Comparison of ENCODE assay signal across 25 cellular contexts in genomic region chr3:195445885-195446284, GRCh38. TPM values are rescaled to one million over a fixed set of nuclear protein-coding genes. Genes with fewer than 3 reads are reported as not detected.
DNase-seq lines count a peak whose midpoint lies in the region; ATAC-seq, FAIRE-seq and TF ChIP-seq lines count a peak whose summit lies in the region.
"Had no signal": no experiment of that assay in that cellular context is flagged by ENCODE, and none has a peak within 500 bp of the region (broad histone marks: within the 10 kb centered on the region; RNA-seq: fewer than 3 reads in every experiment).

No MANE protein-coding gene starts in this region.

- no peak for TF ChIP-seq CTCF in GM23338 (conservative IDR thresholded peaks at IDR 0.05; ENCODE audit: low read depth in 2 of 2)
- no peak for TF ChIP-seq CTCF in GM12878 (IDR thresholded peaks at IDR 0.05 in 2 of 3, conservative IDR thresholded peaks at IDR 0.05 in 1 of 3; ENCODE audit: control insufficient read depth in 2 of 3, extremely low read depth in 1 of 3, insufficient read depth in 1 of 3, low read depth in 3 of 3, low read length in 3 of 3)
- TF ChIP-seq CTCF in neural progenitor cell (IDR thresholded peaks at IDR 0.05) = no peak
- no peak for TF ChIP-seq CTCF in RWPE1 (conservative IDR thresholded peaks at IDR 0.05; ENCODE audit: low read depth)
- no peak for TF ChIP-seq CTCF in WTC11 (IDR thresholded peaks at IDR 0.05)

- WGBS in GM12878 (ENCODE audit: insufficient coverage, insufficient replicate concordance, low lambda C conversion rate, missing lambda C conversion rate) = 65% methylated on average over 2 of the region's 2 CpGs

- no peak overlapping the region for H3K4me3 ChIP-seq in BLaER1 treated with 17β-estradiol and CSF1 and Interleukin-3, amounts not matched to agents 10 nM and 100 nM
- H3K4me3 ChIP-seq in GM23338 (no peak overlapping the region), GM12878 (no peak overlapping the region), neural progenitor cell (no peak overlapping the region)
- H3K4me3 ChIP-seq: lung, ovary, vagina had no signal

- TF ChIP-seq RAD21 in GM12878 (IDR thresholded peaks at IDR 0.05; ENCODE audit: insufficient read depth, low read depth, low read length) = no peak

- H3K27me3 ChIP-seq in BLaER1 treated with 17β-estradiol and CSF1 and Interleukin-3, amounts not matched to agents 10 nM and 100 nM = no peaks in the 10 kb centered on the region
- H3K27me3 ChIP-seq in GM23338 (ENCODE audit: insufficient read depth) (no peaks in the 10 kb centered on the region), GM12878 (replicated peaks in 1 of 2; ENCODE audit: control insufficient read depth in 2 of 2, insufficient read depth in 2 of 2, low read length in 1 of 2) (no peaks in the 10 kb centered on the region), neural progenitor cell (no peaks in the 10 kb centered on the region)
- H3K27me3 ChIP-seq: ovary, vagina had no signal

- H3K36me3 Mint-ChIP-seq in GM23338 (ENCODE audit: low read depth) = no peaks in the 10 kb centered on the region
- peaks cover 4% of the 10 kb centered on the region for H3K36me3 Mint-ChIP-seq in neural progenitor cell
- no peaks in the 10 kb centered on the region for H3K36me3 Mint-ChIP-seq in WTC11
- H3K36me3 Mint-ChIP-seq: CD4-positive, CD25-positive, alpha-beta regulatory T cell had no signal

- H3K79me2 ChIP-seq in GM23338 (replicated peaks; ENCODE audit: insufficient read depth) (peaks cover 10% of the 10 kb centered on the region), GM12878 (ENCODE audit: control insufficient read depth, insufficient read depth, low read length) (peaks cover 19% of the 10 kb centered on the region), neural progenitor cell (ENCODE audit: low read depth) (peaks cover 15% of the 10 kb centered on the region)

- H3K4me1 Mint-ChIP-seq in GM23338 (peaks cover 36% of the 10 kb centered on the region), neural progenitor cell (peaks cover 24% of the 10 kb centered on the region), WTC11 (peaks cover 36% of the 10 kb centered on the region)

- DNase-seq in GM23338 (ENCODE audit: low spot score) = no peak
- no peak for DNase-seq in GM12878 (ENCODE audit: low read depth, low spot score)
- DNase-seq in neural progenitor cell (ENCODE audit: low spot score) = no peak
- DNase-seq in RWPE1 (ENCODE audit: low spot score) = no peak
- DNase-seq in cerebellum (ENCODE audit: low spot score) = no peak
- DNase-seq in SW480 (ENCODE audit: low spot score) = no peak
- DNase-seq in WTC11 (ENCODE audit: low spot score) = no peak
- DNase-seq: activated CD4-positive, alpha-beta memory T cell treated with anti-CD3 and anti-CD28 coated beads, Interleukin-2, amount 10 ng/mL, durations not matched to agents 7 days and 5 days; activated naive CD8-positive, alpha-beta T cell treated with anti-CD3 and anti-CD28 coated beads, Interleukin-2, amount 50 U/mL, for 24 hours; CD4-positive, CD25-positive, alpha-beta regulatory T cell; effector CD4-positive, alpha-beta T cell; GOT3; head of caudate nucleus; Kasumi-1; NCI-H1092 treated with DMSO at 0.1 percent for 48 hours; NCI-H187 treated with DMSO at 0.1 percent for 48 hours; NCI-H524 treated with DMSO at 0.1 percent for 48 hours; ovary; stimulated activated CD4-positive, alpha-beta T cell treated with anti-CD3 and anti-CD28 coated beads, Interleukin-4, amount 100 ng/mL, for 24 hours; stimulated activated naive CD4-positive, alpha-beta T cell; T1000 had no signal

- H3K27ac Mint-ChIP-seq in GM23338 (0 out of 2 replicates have a peak overlapping the region, but pooled peaks have one; percentile 45), neural progenitor cell (no peak overlapping the region), WTC11 (no peak overlapping the region)
- H3K27ac Mint-ChIP-seq: activated CD4-positive, alpha-beta memory T cell treated with anti-CD3 and anti-CD28 coated beads, Interleukin-2, amount 10 ng/mL, durations not matched to agents 7 days and 5 days; activated naive CD8-positive, alpha-beta T cell treated with anti-CD3 and anti-CD28 coated beads, Interleukin-2, amount 50 U/mL, for 24 hours; activated T-helper 2 cell treated with anti-CD3 and anti-CD28 coated beads, Interferon-gamma antibody, Interleukin-2, Interleukin-4, amounts not matched to agents 10 μg/mL and 5 μg/mL and 100 μg/mL, durations not matched to agents 14 hours and 24 hours and 36 hours had no signal

- H3K9me3 Mint-ChIP-seq in GM23338 (no peaks in the 10 kb centered on the region), neural progenitor cell (no peaks in the 10 kb centered on the region), WTC11 (peaks cover 3% of the 10 kb centered on the region; the same call in 1 of the 2 replicates)
- H3K9me3 Mint-ChIP-seq: activated CD4-positive, alpha-beta memory T cell treated with anti-CD3 and anti-CD28 coated beads, Interleukin-2, amount 10 ng/mL, durations not matched to agents 7 days and 5 days; activated naive CD8-positive, alpha-beta T cell treated with anti-CD3 and anti-CD28 coated beads, Interleukin-2, amount 50 U/mL, for 24 hours; activated T-helper 2 cell treated with anti-CD3 and anti-CD28 coated beads, Interferon-gamma antibody, Interleukin-2, Interleukin-4, amounts not matched to agents 10 μg/mL and 5 μg/mL and 100 μg/mL, durations not matched to agents 14 hours and 24 hours and 36 hours had no signal

- no peak for TF ChIP-seq EP300 in GM12878 (IDR thresholded peaks at IDR 0.05; ENCODE audit: borderline replicate concordance in 1 of 2, control insufficient read depth in 1 of 2, low read depth in 2 of 2, low read length in 2 of 2)

- RAD21 ChIA-PET in GM12878 (lab: Charles Lee; ENCODE audit: unreplicated experiment) = no interaction called here

- in situ Hi-C loops in GM12878 (cut with MboI) = loop anchor here (10.0 kb wide), 1 partner anchor 771 kb away; the partner anchor contains the start of gene LSG1

- H3K36me3 ChIP-seq in BLaER1 treated with 17β-estradiol and CSF1 and Interleukin-3, amounts not matched to agents 10 nM and 100 nM = no peaks in the 10 kb centered on the region
- H3K36me3 ChIP-seq in GM23338 (ENCODE audit: insufficient read depth) = no peaks in the 10 kb centered on the region
- H3K36me3 ChIP-seq in GM12878 (ENCODE audit: control insufficient read depth in 2 of 2, insufficient read depth in 2 of 2, low read length in 1 of 2) = no peaks in the 10 kb centered on the region
- no peaks in the 10 kb centered on the region for H3K36me3 ChIP-seq in neural progenitor cell
- H3K36me3 ChIP-seq: ovary, vagina had no signal

- H3F3A ChIP-seq in GM23338 (replicated peaks; ENCODE audit: low read depth) (no peaks in the 10 kb centered on the region), neural progenitor cell (ENCODE audit: low read depth) (peaks cover 10% of the 10 kb centered on the region)

- no peak for ATAC-seq in GM23338
- no peak for ATAC-seq in GM12878
- ATAC-seq in WTC11 = no peak
- ATAC-seq: activated naive CD8-positive, alpha-beta T cell treated with anti-CD3 and anti-CD28 coated beads, Interleukin-2, amount 50 U/mL, for 24 hours had no signal

- POLR2A ChIA-PET in GM12878 (lab: Charles Lee) (no interaction called here), RWPE1 (lab: Yijun Ruan, JAX; ENCODE audit: low non-redundant PET) (no interaction called here), WTC11 (lab: Charles Lee) (no interaction called here)

- SMC1A ChIA-PET in GM12878 (lab: Charles Lee; ENCODE audit: uncharacterized antibody, unreplicated experiment) = interaction anchor here (0.6 kb wide), 1 partner anchor 89 kb away, joined by 3 read pairs; no protein-coding TSS in a partner anchor

- H3K9me3 ChIP-seq in BLaER1 treated with 17β-estradiol and CSF1 and Interleukin-3, amounts not matched to agents 10 nM and 100 nM (replicated peaks in 1 of 11) = no peaks in the 10 kb centered on the region
- H3K9me3 ChIP-seq in GM12878 (replicated peaks; ENCODE audit: control insufficient read depth, insufficient read depth, low read length) = no peaks in the 10 kb centered on the region
- H3K9me3 ChIP-seq in neural progenitor cell (ENCODE audit: low read depth) = no peaks in the 10 kb centered on the region
- H3K9me3 ChIP-seq: ovary, vagina had no signal

- CTCF ChIA-PET in GM12878 (lab: Yijun Ruan, JAX) = interaction anchor here (1.8 to 7.0 kb wide), 2 partner anchors 175 to 176 kb away, joined by 6 to 51 read pairs; partner anchors contain the start of gene XXYLT1
- CTCF ChIA-PET in RWPE1 (lab: Yijun Ruan, JAX) = interaction anchor here (0.7 kb wide), 1 partner anchor 89 kb away, joined by 4 read pairs; no protein-coding TSS in a partner anchor
- CTCF ChIA-PET in WTC11 (lab: Charles Lee) = no interaction called here

- no peak for FAIRE-seq in GM12878 (lab: Jason Lieb, UNC)

- peaks cover 19 to 33% (median 29%) of the 10 kb centered on the region in 10 experiments for H3K4me1 ChIP-seq in BLaER1 treated with 17β-estradiol and CSF1 and Interleukin-3, amounts not matched to agents 10 nM and 100 nM
- peaks cover 13% of the 10 kb centered on the region for H3K4me1 ChIP-seq in GM23338 (ENCODE audit: insufficient read depth)
- peaks cover 7% of the 10 kb centered on the region for H3K4me1 ChIP-seq in GM12878 (ENCODE audit: control insufficient read depth, insufficient read depth, low read length)
- peaks cover 13% of the 10 kb centered on the region for H3K4me1 ChIP-seq in neural progenitor cell

- H4K20me1 ChIP-seq in BLaER1 treated with 17β-estradiol and CSF1 and Interleukin-3, amounts not matched to agents 10 nM and 100 nM = peaks cover 8 to 17% (median 11%) of the 10 kb centered on the region in 11 experiments; a peak in 20 of 22 replicates
- peaks cover 6% of the 10 kb centered on the region; the same call in 1 of the 2 replicates for H4K20me1 ChIP-seq in GM23338 (replicated peaks; ENCODE audit: insufficient read depth)
- no peaks in the 10 kb centered on the region for H4K20me1 ChIP-seq in GM12878 (ENCODE audit: control insufficient read depth, insufficient read depth)
- peaks cover 15% of the 10 kb centered on the region for H4K20me1 ChIP-seq in neural progenitor cell (ENCODE audit: low read depth)

- no peak overlapping the region for H3K27ac ChIP-seq in BLaER1 treated with 17β-estradiol and CSF1 and Interleukin-3, amounts not matched to agents 10 nM and 100 nM
- no peak overlapping the region for H3K27ac ChIP-seq in GM23338 (ENCODE audit: low read depth)
- no peak overlapping the region for H3K27ac ChIP-seq in GM12878 (ENCODE audit: control insufficient read depth, insufficient read depth)
- no peak overlapping the region for H3K27ac ChIP-seq in neural progenitor cell
- H3K27ac ChIP-seq in RWPE1 = no peak overlapping the region
- H3K27ac ChIP-seq: ovary, vagina had no signal

- H3K4me3 Mint-ChIP-seq in GM23338 (no peak overlapping the region), neural progenitor cell (no peak overlapping the region), WTC11 (no peak overlapping the region)
- H3K4me3 Mint-ChIP-seq: activated CD4-positive, alpha-beta memory T cell treated with anti-CD3 and anti-CD28 coated beads, Interleukin-2, amount 10 ng/mL, durations not matched to agents 7 days and 5 days; activated naive CD8-positive, alpha-beta T cell treated with anti-CD3 and anti-CD28 coated beads, Interleukin-2, amount 50 U/mL, for 24 hours had no signal

- no peak overlapping the region for H3K9ac ChIP-seq in BLaER1 treated with 17β-estradiol and CSF1 and Interleukin-3, amounts not matched to agents 10 nM and 100 nM
- no peak overlapping the region for H3K9ac ChIP-seq in GM12878 (ENCODE audit: control insufficient read depth, insufficient read depth, low read length)
- H3K9ac ChIP-seq in neural progenitor cell = no peak overlapping the region

- intact Hi-C loops in GM12878 (cut with micrococcal nuclease; ENCODE audit: unreplicated experiment) = no loop called here

- no TSS peak for BruUV-seq in GM12878 (replicated peaks; lab: Mats Ljungman, UMichigan)

- H2AFZ ChIP-seq in GM23338 = peak overlapping the region; percentile 63
- H2AFZ ChIP-seq in GM12878 (ENCODE audit: control insufficient read depth, low read depth, low read length) = peak overlapping the region; percentile 25; the same call in 1 of the 2 replicates
- H2AFZ ChIP-seq in neural progenitor cell (replicated peaks) = peak overlapping the region; percentile 89

- peak overlapping the region in 9 of 11 experiments; percentile 4 to 48 (median 26); a peak in 8 of 22 replicates for H3K4me2 ChIP-seq in BLaER1 treated with 17β-estradiol and CSF1 and Interleukin-3, amounts not matched to agents 10 nM and 100 nM
- no peak overlapping the region for H3K4me2 ChIP-seq in GM23338
- no peak overlapping the region for H3K4me2 ChIP-seq in GM12878 (ENCODE audit: control insufficient read depth, insufficient read depth)
- no peak overlapping the region for H3K4me2 ChIP-seq in neural progenitor cell

- no peak for TF ChIP-seq POLR2A in GM12878 (IDR thresholded peaks at IDR 0.05; ENCODE audit: low read depth, low read length)

- peaks cover 2% of the 10 kb centered on the region for H3K27me3 Mint-ChIP-seq in GM23338 (ENCODE audit: insufficient read depth, low read depth, poor library complexity)
- H3K27me3 Mint-ChIP-seq in neural progenitor cell (ENCODE audit: insufficient read depth, low read depth) = peaks cover 3% of the 10 kb centered on the region
- no peaks in the 10 kb centered on the region for H3K27me3 Mint-ChIP-seq in WTC11 (ENCODE audit: low read depth)
- H3K27me3 Mint-ChIP-seq: activated CD4-positive, alpha-beta memory T cell treated with anti-CD3 and anti-CD28 coated beads, Interleukin-2, amount 10 ng/mL, durations not matched to agents 7 days and 5 days; activated naive CD8-positive, alpha-beta T cell treated with anti-CD3 and anti-CD28 coated beads, Interleukin-2, amount 50 U/mL, for 24 hours; CD4-positive, CD25-positive, alpha-beta regulatory T cell had no signal

- no peaks in the 10 kb centered on the region for H3K9me2 ChIP-seq in GM23338 (ENCODE audit: insufficient read depth)

RNA-seq across cellular contexts. Expression of gene ACAP2, which starts 3.1 kb away (rescaled TPM):
- 45.6 and 74.6 TPM in 2 replicates for total RNA-seq in GM23338 (2014; rRNA removed; shearing (Covaris generic))
- polyA plus RNA-seq in GM23338 (2016; fragmentation: Nextera tagmentation; extraction: Ambion mirVana) (102 and 104 TPM in 2 replicates), GM12878 (2011; rRNA removed) (33.2 and 48.2 TPM in 2 replicates), GM12878 (2014; fragmentation: Illumina TruSeq; extraction: Trizol) (26.0 and 33.3 TPM in 2 replicates), GM12878 (2014; fragmentation: Nextera tagmentation; extraction: Ambion mirVana) (10 to 100 TPM in 1 of 2 experiments, 1 to 10 TPM in 1; 7.1 to 10.5 TPM), GM12878 (2014; rRNA removed) (14.0 and 20.8 TPM in 2 replicates), GM12878 (2016; fragmentation: Nextera tagmentation; extraction: Ambion mirVana) (10 to 100 TPM; 41.1 to 53.8 TPM)
- total RNA-seq in GM12878 (2013; cell fraction: nucleolus; rRNA removed) = 185 and 202 TPM in 2 replicates
- total RNA-seq in GM12878 (2014; rRNA removed) (38.5 and 45.7 TPM in 2 replicates), GM12878 (2014; rRNA removed; fragmentation: Illumina TruSeq; extraction: Trizol) (44.9 and 48.9 TPM in 2 replicates), GM12878 (2021) (37.4 and 38.2 TPM in 2 replicates), neural progenitor cell (ENCODE audit: low replicate concordance) (54.7 and 68.4 TPM in 2 replicates), cerebellum (171 TPM), WTC11 (2021) (39.9 to 42.4 TPM (median 42.0 TPM) in 3 replicates)
- 10.1 TPM for polyA plus RNA-seq in GM12878 (2011; ENCODE audit: low read depth)
- polyA plus RNA-seq in GM12878 (2011; cell fraction: cytosol; rRNA removed) = 10.9 and 11.5 TPM in 2 replicates
- 21.6 and 24.1 TPM in 2 replicates for polyA plus RNA-seq in GM12878 (2011; cell fraction: nucleus; rRNA removed)
- 15.8 and 17.2 TPM in 2 replicates for polyA plus RNA-seq in GM12878 (2012)
- 47.2 and 78.7 TPM in 2 replicates for polyA minus RNA-seq in GM12878 (2011; rRNA and poly(A)+ RNA removed)
- polyA minus RNA-seq in GM12878 (2011; cell fraction: cytosol; rRNA and poly(A)+ RNA removed) = 27.2 and 27.7 TPM in 2 replicates
- polyA minus RNA-seq in GM12878 (2011; cell fraction: nucleus; rRNA and poly(A)+ RNA removed) = 46.8 and 86.0 TPM in 2 replicates

Comparison
In these comparisons a context has a peak if more than half of its experiments do, and no peak if none do; other contexts are left out.
1. H3K4me2 ChIP-seq: peak in BLaER1 treated with 17β-estradiol and CSF1 and Interleukin-3, amounts not matched to agents 10 nM and 100 nM (9 of 11); none in GM23338 (single experiment), GM12878 (single experiment) and neural progenitor cell (single experiment).
2. H2AFZ ChIP-seq: peak in every context shown above with its lines; median percentile 89 in neural progenitor cell; 63 in GM23338; 25 in GM12878.